8 cellular contexts compared by ENCODE assay signal in the genomic region with DNA sequence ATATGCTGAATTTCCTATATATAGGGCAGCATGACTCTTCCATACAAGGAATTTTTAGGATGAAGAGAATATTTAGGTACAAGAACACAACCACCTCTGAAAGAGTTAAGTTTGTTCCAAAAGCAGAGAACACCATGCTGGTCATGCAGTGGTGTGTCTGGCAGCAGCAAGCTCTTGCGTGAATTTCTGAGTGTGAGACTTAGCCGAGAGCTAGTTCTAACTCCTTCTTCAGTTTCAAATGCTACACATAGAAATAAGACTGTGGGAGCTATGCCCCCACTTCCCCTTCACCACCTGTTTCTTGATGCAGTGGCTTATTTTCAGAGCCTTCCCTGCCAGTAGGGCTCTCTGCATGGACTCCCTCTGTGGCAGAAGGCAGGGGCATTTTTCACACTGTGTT.
"Had no signal": no experiment of that assay in that cellular context is flagged by ENCODE, and none has a peak within 500 bp of the region (broad histone marks: within the 10 kb centered on the region; RNA-seq: fewer than 3 reads in every experiment).

No MANE protein-coding gene starts in this region.

- FAIRE-seq: K562 had no signal

- H2AFZ ChIP-seq: GM23248 had no signal

- DNase-seq: GM23248, GOT3, H7, HFFc6, IMR-90 had no signal

- H3K9me3 ChIP-seq: HAP-1 had no signal

- H3K4me1 ChIP-seq: HAP-1 had no signal

- H3K9ac ChIP-seq: GM23248 had no signal

- H3K4me3 ChIP-seq: GM23248, HAP-1, K562 had no signal

- H3K36me3 ChIP-seq: HAP-1 had no signal

- H3K27ac ChIP-seq: GM23248, HL-60 had no signal
